In genomic region chr1:42817440-42817767, GRCh38 we compare ENCODE assay signal across 8 cellular contexts. TPM values are rescaled to one million over a fixed set of nuclear protein-coding genes. Genes with fewer than 3 reads are reported as not detected.
DNase-seq lines count a peak whose midpoint lies in the region; ATAC-seq and TF ChIP-seq lines count a peak whose summit lies in the region.

No MANE protein-coding gene starts in this region.

- POLR2A ChIA-PET in HEK293T (lab: Yijun Ruan, JAX), result interaction anchor here (0.5 to 2.9 kb wide), 6 partner anchors 23 to 135 kb away, joined by 3 to 26 read pairs (median 4); partner anchors contain the start of genes C1orf50, P3H1, YBX1 and ZNF691

- H3K4me1 ChIP-seq in BLaER1, result peaks cover 19% of the 10 kb centered on the region

- peak overlapping the region; percentile 69 for H3K4me3 ChIP-seq in BLaER1

- H3K4me2 ChIP-seq in BLaER1, result peak overlapping the region; percentile 86

- no peaks in the 10 kb centered on the region for H4K20me1 ChIP-seq in BLaER1

- no peak for TF ChIP-seq CTCF in nephron (IDR thresholded peaks at IDR 0.05; ENCODE audit: unreplicated experiment in 3 of 3)

- peak overlapping the region; percentile 97 for H3K27ac ChIP-seq in BLaER1

- DNase-seq in HuH-7 (ENCODE audit: low spot score), result peak; percentile 92
- DNase-seq in central memory CD8-positive, alpha-beta T cell (ENCODE audit: low spot score in 2 of 2), result no peak
- DNase-seq in occipital lobe (lab: John Stamatoyannopoulos, UW), result no peak
- no peak for DNase-seq in HEK293T (ENCODE audit: extremely low spot score)
- DNase-seq in DMS 273 (lab: John Stamatoyannopoulos, UW; ENCODE audit: unreplicated experiment), result no peak

- peaks cover 6% of the 10 kb centered on the region for H3K36me3 Mint-ChIP-seq in central memory CD8-positive, alpha-beta T cell (ENCODE audit: insufficient read depth)
- peaks cover 17% of the 10 kb centered on the region for H3K36me3 Mint-ChIP-seq in nephron (ENCODE audit: low read depth)

- peak overlapping the region; percentile 82 for H3K4me3 Mint-ChIP-seq in central memory CD8-positive, alpha-beta T cell
- H3K4me3 Mint-ChIP-seq in nephron, result peak overlapping the region; percentile 76 to 90 (median 86)

- no peak overlapping the region for H3K27ac Mint-ChIP-seq in central memory CD8-positive, alpha-beta T cell (ENCODE audit: low read depth)
- peak overlapping the region; percentile 91 to 93 (median 92) for H3K27ac Mint-ChIP-seq in nephron

- no peak overlapping the region for H3K9ac ChIP-seq in BLaER1

- H3K9me3 ChIP-seq in BLaER1, result no peaks in the 10 kb centered on the region

- peaks cover 22% of the 10 kb centered on the region for H3K4me1 Mint-ChIP-seq in central memory CD8-positive, alpha-beta T cell
- peaks cover 25% of the 10 kb centered on the region for H3K4me1 Mint-ChIP-seq in nephron

- CTCF ChIA-PET in HEK293T (lab: Yijun Ruan, JAX), result no interaction called here

- H3K36me3 ChIP-seq in BLaER1, result peaks cover 6% of the 10 kb centered on the region; the same call in 1 of the 2 replicates

- H3K27me3 Mint-ChIP-seq in central memory CD8-positive, alpha-beta T cell, result no peaks in the 10 kb centered on the region
- no peaks in the 10 kb centered on the region for H3K27me3 Mint-ChIP-seq in nephron (ENCODE audit: low read depth)

- ATAC-seq in central memory CD8-positive, alpha-beta T cell (replicated peaks; ENCODE audit: extremely low read depth, poor library complexity, severe bottlenecking), result no peak
- no peak for ATAC-seq in GM21390 (IDR thresholded peaks at IDR 0.05; ENCODE audit: unreplicated experiment)

- H3K27me3 ChIP-seq in BLaER1, result no peaks in the 10 kb centered on the region

- no peaks in the 10 kb centered on the region for H3K9me3 Mint-ChIP-seq in central memory CD8-positive, alpha-beta T cell
- no peaks in the 10 kb centered on the region for H3K9me3 Mint-ChIP-seq in nephron

TF ChIP-seq in HEK293T, 16 proteins besides CTCF, POLR2A, EP300 and RAD21:
- TF ChIP-seq CTBP1 (IDR thresholded peaks at IDR 0.05; ENCODE audit: borderline replicate concordance), result no peak

RNA-seq across cellular contexts. Expression of gene SVBP, which starts 0.2 kb away (rescaled TPM):
- total RNA-seq in occipital lobe, result 68.0 TPM

RNA-seq across cellular contexts. Expression of gene ERMAP, which starts 0.5 kb away (rescaled TPM):
- total RNA-seq in occipital lobe, result 1.9 TPM

RNA-seq across cellular contexts. Expression of gene ZNF691, which starts 29.0 kb away (rescaled TPM):
- total RNA-seq in occipital lobe, result 7.8 TPM

RNA-seq across cellular contexts. Expression of gene TMEM269, which starts 32.6 kb away (rescaled TPM):
- 0.47 TPM for total RNA-seq in occipital lobe

RNA-seq across cellular contexts. Expression of gene C1orf50, which starts 50.4 kb away (rescaled TPM):
- total RNA-seq in occipital lobe, result 10.0 TPM
